ENCODE assay signal across 8 cellular contexts in genomic region chr11:96339704-96340554, GRCh38. TPM values are rescaled to one million over a fixed set of nuclear protein-coding genes. Genes with fewer than 3 reads are reported as not detected.
DNase-seq lines count a peak whose midpoint lies in the region; ATAC-seq lines count a peak whose summit lies in the region.

No MANE protein-coding gene starts in this region.

- peaks cover 38 to 59% (median 53%) of the 10 kb centered on the region in 3 donors for H3K4me1 Mint-ChIP-seq in IgD-negative memory B cell
- peaks cover 46% of the 10 kb centered on the region for H3K4me1 Mint-ChIP-seq in activated naive CD8-positive, alpha-beta T cell treated with anti-CD3 and anti-CD28 coated beads, Interleukin-2, amount 10 ng/mL, durations not matched to agents 7 days and 5 days

- peak overlapping the region; percentile 92 to 99 (median 96) for H3K4me3 Mint-ChIP-seq in IgD-negative memory B cell
- peak overlapping the region; percentile 96 for H3K4me3 Mint-ChIP-seq in activated naive CD8-positive, alpha-beta T cell treated with anti-CD3 and anti-CD28 coated beads, Interleukin-2, amount 10 ng/mL, durations not matched to agents 7 days and 5 days

- H3K27ac Mint-ChIP-seq in IgD-negative memory B cell, result peak overlapping the region; percentile 76 to 96 (median 89)
- H3K27ac Mint-ChIP-seq in activated naive CD8-positive, alpha-beta T cell treated with anti-CD3 and anti-CD28 coated beads, Interleukin-2, amount 10 ng/mL, durations not matched to agents 7 days and 5 days, result peak overlapping the region; percentile 90

- DNase-seq in activated naive CD8-positive, alpha-beta T cell treated with anti-CD3 and anti-CD28 coated beads, Interleukin-2, amount 10 ng/mL, durations not matched to agents 7 days and 5 days, result peak; percentile 42
- DNase-seq in kidney tubule cell (ENCODE audit: low spot score) (peak; percentile 45), KBM-7 (no peak), NCI-H1436 treated with DMSO at 0.1 percent for 48 hours (lab: John Stamatoyannopoulos, UW) (no peak)
- peak; percentile 18 for DNase-seq in stimulated activated naive CD8-positive, alpha-beta T cell treated with anti-CD3 and anti-CD28 coated beads, Interleukin-15, Interleukin-2, amounts not matched to agents 100 U/mL and 50 U/mL, for 24 hours

- H3K27me3 Mint-ChIP-seq in IgD-negative memory B cell, result peaks cover 2% of the 10 kb centered on the region
- no peaks in the 10 kb centered on the region for H3K27me3 Mint-ChIP-seq in activated naive CD8-positive, alpha-beta T cell treated with anti-CD3 and anti-CD28 coated beads, Interleukin-2, amount 10 ng/mL, durations not matched to agents 7 days and 5 days

- no peak for ATAC-seq in activated naive CD8-positive, alpha-beta T cell treated with anti-CD3 and anti-CD28 coated beads, Interleukin-2, amount 10 ng/mL, durations not matched to agents 7 days and 5 days (ENCODE audit: low read depth)
- no peak for ATAC-seq in stimulated activated naive CD8-positive, alpha-beta T cell treated with anti-CD3 and anti-CD28 coated beads, Interleukin-15, Interleukin-2, amounts not matched to agents 100 U/mL and 50 U/mL, for 24 hours
- ATAC-seq in HG02623 (IDR thresholded peaks at IDR 0.05; ENCODE audit: unreplicated experiment), result no peak
- no peak for ATAC-seq in HG03354 (IDR thresholded peaks at IDR 0.05; ENCODE audit: poor library complexity, severe bottlenecking, unreplicated experiment)

- in situ Hi-C loops in KBM-7 (cut with MboI; ENCODE audit: low pct_unique_long_range_greater_than_20kb, low sequenced_read_pairs), result no loop called here

- peaks cover 1% of the 10 kb centered on the region for H3K36me3 Mint-ChIP-seq in IgD-negative memory B cell
- H3K36me3 Mint-ChIP-seq in activated naive CD8-positive, alpha-beta T cell treated with anti-CD3 and anti-CD28 coated beads, Interleukin-2, amount 10 ng/mL, durations not matched to agents 7 days and 5 days, result peaks cover 13% of the 10 kb centered on the region

- POLR2A ChIA-PET in activated naive CD8-positive, alpha-beta T cell treated with anti-CD3 and anti-CD28 coated beads, Interleukin-2, amount 10 ng/mL, durations not matched to agents 7 days and 5 days (lab: Charles Lee), result interaction anchor here (0.6 to 5.6 kb wide), 17 partner anchors 10 to 550 kb away, joined by 3 to 48 read pairs (median 5); partner anchors contain the start of genes CCDC82, CEP57, FAM76B and JRKL

- no peaks in the 10 kb centered on the region for H3K9me3 Mint-ChIP-seq in IgD-negative memory B cell
- H3K9me3 Mint-ChIP-seq in activated naive CD8-positive, alpha-beta T cell treated with anti-CD3 and anti-CD28 coated beads, Interleukin-2, amount 10 ng/mL, durations not matched to agents 7 days and 5 days, result no peaks in the 10 kb centered on the region

RNA-seq across cellular contexts. Expression of gene MAML2, which starts 3.1 kb away (rescaled TPM):
- polyA plus RNA-seq in IgD-negative memory B cell, result 9.3 TPM
- total RNA-seq in activated naive CD8-positive, alpha-beta T cell treated with anti-CD3 and anti-CD28 coated beads, Interleukin-2, amount 10 ng/mL, durations not matched to agents 7 days and 5 days, result 10 to 100 TPM; 18.6 to 20.5 TPM

RNA-seq across cellular contexts. Expression of gene CCDC82, which starts 49.8 kb away (rescaled TPM):
- 24.0 TPM for polyA plus RNA-seq in IgD-negative memory B cell
- total RNA-seq in activated naive CD8-positive, alpha-beta T cell treated with anti-CD3 and anti-CD28 coated beads, Interleukin-2, amount 10 ng/mL, durations not matched to agents 7 days and 5 days, result 10 to 100 TPM; 34.6 to 40.3 TPM

RNA-seq across cellular contexts. Expression of gene JRKL, which starts 49.9 kb away (rescaled TPM):
- polyA plus RNA-seq in IgD-negative memory B cell, result 2.7 TPM
- total RNA-seq in activated naive CD8-positive, alpha-beta T cell treated with anti-CD3 and anti-CD28 coated beads, Interleukin-2, amount 10 ng/mL, durations not matched to agents 7 days and 5 days, result 10 to 100 TPM; 12.7 to 14.1 TPM

Comparison
In these comparisons a context has a peak if more than half of its experiments do, and no peak if none do; other contexts are left out.
1. DNase-seq: peak in activated naive CD8-positive, alpha-beta T cell treated with anti-CD3 and anti-CD28 coated beads, Interleukin-2, amount 10 ng/mL, durations not matched to agents 7 days and 5 days (single experiment), kidney tubule cell (single experiment) and stimulated activated naive CD8-positive, alpha-beta T cell treated with anti-CD3 and anti-CD28 coated beads, Interleukin-15, Interleukin-2, amounts not matched to agents 100 U/mL and 50 U/mL, for 24 hours (single experiment); none in KBM-7 (single experiment) and NCI-H1436 treated with DMSO at 0.1 percent for 48 hours (single experiment).